36 cellular contexts compared by ENCODE assay signal in genomic region chr17:53387745-53388144, GRCh38.
"Had no signal": no experiment of that assay in that cellular context is flagged by ENCODE, and none has a peak within 500 bp of the region (broad histone marks: within the 10 kb centered on the region; RNA-seq: fewer than 3 reads in every experiment).

No MANE protein-coding gene starts in this region.

- H3K4me3 ChIP-seq: adrenal gland, body of pancreas, breast epithelium had no signal

- ATAC-seq: activated CD8-positive, alpha-beta T cell treated with anti-CD3 and anti-CD28 coated beads for 36 hours; activated naive CD4-positive, alpha-beta T cell treated with anti-CD3 and anti-CD28 coated beads, Interleukin-2, amount 50 U/mL, for 72 hours; activated T-cell treated with anti-CD3 and anti-CD28 coated beads, Interleukin-2, amount 50 U/mL, for 4 hours; activated T-cell treated with anti-CD3 and anti-CD28 coated beads, Interleukin-2, amount 50 U/mL, for 72 hours; activated T-helper 17 cell treated with anti-CD3 and anti-CD28 coated beads, Interleukin-2, amount 50 U/mL, for 72 hours; body of pancreas had no signal

- FAIRE-seq: astrocyte, TTC549 had no signal

- H3K4me1 ChIP-seq: adrenal gland, body of pancreas, breast epithelium had no signal

- H3K9me3 ChIP-seq: adrenal gland, body of pancreas, breast epithelium had no signal

- DNase-seq: activated B cell treated with CpG ODN at 0.5 μM for 24 hours; activated CD4-positive, alpha-beta memory T cell treated with anti-CD3 and anti-CD28 coated beads for 36 hours; activated CD4-positive, alpha-beta T cell treated with anti-CD3 and anti-CD28 coated beads for 4 hours; activated CD4-positive, alpha-beta T cell treated with anti-CD3 and anti-CD28 coated beads, Interleukin-2, amount 10 ng/mL, durations not matched to agents 24 days and 14 days; activated CD4-positive, alpha-beta T cell treated with anti-CD3 and anti-CD28 coated beads, Interleukin-2, amount 50 U/mL, for 1 hour; activated CD4-positive, alpha-beta T cell treated with anti-CD3 and anti-CD28 coated beads, Interleukin-2, amount 50 U/mL, for 4 hours; activated CD4-positive, CD25-positive, alpha-beta regulatory T cell treated with anti-CD3 and anti-CD28 coated beads, Interleukin-2, amount 50 U/mL, for 72 hours; activated CD8-positive, alpha-beta memory T cell treated with anti-CD3 and anti-CD28 coated beads, Interleukin-2, amount 50 U/mL, for 4 hours; activated CD8-positive, alpha-beta T cell treated with anti-CD3 and anti-CD28 coated beads for 36 hours; activated effector memory CD4-positive, alpha-beta T cell treated with anti-CD3 and anti-CD28 coated beads, Interleukin-2, amount 50 U/mL, for 16 hours; activated gamma-delta T cell treated with Interleukin-2 at 50 U/mL for 16 hours; activated naive CD4-positive, alpha-beta T cell; activated naive CD4-positive, alpha-beta T cell treated with anti-CD3 and anti-CD28 coated beads for 36 hours; activated naive CD4-positive, alpha-beta T cell treated with anti-CD3 and anti-CD28 coated beads, Interleukin-2, amount 50 U/mL, for 16 hours; activated naive CD8-positive, alpha-beta T cell treated with anti-CD3 and anti-CD28 coated beads for 36 hours; activated T-cell treated with anti-CD3 and anti-CD28 coated beads for 4 hours; activated T-cell treated with anti-CD3 and anti-CD28 coated beads, Interleukin-2, amount 50 U/mL, for 1 hour; activated T-cell treated with anti-CD3 and anti-CD28 coated beads, Interleukin-2, amount 50 U/mL, for 4 hours; activated T-cell treated with anti-CD3 and anti-CD28 coated beads, Interleukin-2, amount 50 U/mL, for 72 hours; adrenal gland; amniotic stem cell; aorta; body of pancreas; brain microvascular endothelial cell; central memory CD4-positive, alpha-beta T cell; T-helper 2 cell; T-helper 9 cell had no signal

- H3K4me1 Mint-ChIP-seq: activated B cell treated with CpG ODN at 0.5 μM for 24 hours; activated CD4-positive, alpha-beta T cell treated with anti-CD3 and anti-CD28 coated beads, Interleukin-2, amount 10 ng/mL, durations not matched to agents 24 days and 14 days; activated naive CD8-positive, alpha-beta T cell treated with anti-CD3 and anti-CD28 coated beads for 36 hours; activated T-helper 17 cell treated with anti-CD3 and anti-CD28 coated beads, Interleukin-2, amount 50 U/mL, for 72 hours had no signal

- H3K4me3 Mint-ChIP-seq: activated B cell treated with CpG ODN at 0.5 μM for 24 hours; activated CD4-positive, alpha-beta memory T cell treated with anti-CD3 and anti-CD28 coated beads for 36 hours; activated CD4-positive, alpha-beta T cell treated with anti-CD3 and anti-CD28 coated beads, Interleukin-2, amount 10 ng/mL, durations not matched to agents 24 days and 14 days; activated CD8-positive, alpha-beta T cell treated with anti-CD3 and anti-CD28 coated beads for 36 hours; activated naive CD4-positive, alpha-beta T cell treated with anti-CD3 and anti-CD28 coated beads for 36 hours; activated naive CD8-positive, alpha-beta T cell treated with anti-CD3 and anti-CD28 coated beads for 36 hours; activated T-cell treated with anti-CD3 and anti-CD28 coated beads, Interleukin-2, amount 50 U/mL, for 4 hours; activated T-cell treated with anti-CD3 and anti-CD28 coated beads, Interleukin-2, amount 50 U/mL, for 72 hours; activated T-helper 1 cell treated with anti-CD3 and anti-CD28 coated beads, Interleukin-12 subunit alpha, Interleukin-12 subunit beta, Interleukin-2, Interleukin-4 antibody, amounts not matched to agents 30 ng/mL and 10 ng/mL and 1 ng/mL, durations not matched to agents 14 hours and 24 hours and 36 hours; activated T-helper 17 cell treated with anti-CD3 and anti-CD28 coated beads, Interleukin-2, amount 50 U/mL, for 72 hours; T-helper 1 cell treated with Interleukin-12 subunit alpha and Interleukin-12 subunit beta and Interleukin-4 antibody, amounts not matched to agents 30 μg/mL and 1 μg/mL, for 36 hours; T-helper 2 cell treated with Interferon-gamma antibody and Interleukin-4, amounts not matched to agents 5 μg/mL and 100 μg/mL, for 36 hours had no signal

- H3K36me3 ChIP-seq: adrenal gland, brain microvascular endothelial cell, breast epithelium had no signal

- H3K27ac ChIP-seq: adrenal gland, body of pancreas, brain microvascular endothelial cell, breast epithelium, VCaP had no signal

- H3K27me3 ChIP-seq: adrenal gland, body of pancreas, brain microvascular endothelial cell, breast epithelium had no signal

- H3K36me3 Mint-ChIP-seq: activated CD4-positive, alpha-beta memory T cell treated with anti-CD3 and anti-CD28 coated beads for 36 hours; activated naive CD4-positive, alpha-beta T cell treated with anti-CD3 and anti-CD28 coated beads, Interleukin-2, amount 50 U/mL, for 72 hours; activated naive CD8-positive, alpha-beta T cell treated with anti-CD3 and anti-CD28 coated beads for 36 hours had no signal

- H3K27me3 Mint-ChIP-seq: activated B cell treated with CpG ODN at 0.5 μM for 24 hours; activated CD4-positive, alpha-beta memory T cell treated with anti-CD3 and anti-CD28 coated beads for 36 hours; activated CD4-positive, alpha-beta T cell treated with anti-CD3 and anti-CD28 coated beads, Interleukin-2, amount 10 ng/mL, durations not matched to agents 24 days and 14 days; activated CD8-positive, alpha-beta T cell treated with anti-CD3 and anti-CD28 coated beads for 36 hours; activated naive CD8-positive, alpha-beta T cell treated with anti-CD3 and anti-CD28 coated beads for 36 hours; activated T-helper 17 cell treated with anti-CD3 and anti-CD28 coated beads, Interleukin-2, amount 50 U/mL, for 72 hours had no signal

- H3K9me3 Mint-ChIP-seq: activated CD4-positive, alpha-beta T cell treated with anti-CD3 and anti-CD28 coated beads, Interleukin-2, amount 10 ng/mL, durations not matched to agents 24 days and 14 days; activated naive CD4-positive, alpha-beta T cell treated with anti-CD3 and anti-CD28 coated beads for 36 hours; activated naive CD8-positive, alpha-beta T cell treated with anti-CD3 and anti-CD28 coated beads for 36 hours; activated T-cell treated with anti-CD3 and anti-CD28 coated beads, Interleukin-2, amount 50 U/mL, for 4 hours; activated T-helper 17 cell treated with anti-CD3 and anti-CD28 coated beads, Interleukin-2, amount 50 U/mL, for 72 hours had no signal

- H3K27ac Mint-ChIP-seq: activated B cell treated with CpG ODN at 0.5 μM for 24 hours; activated CD4-positive, alpha-beta memory T cell treated with anti-CD3 and anti-CD28 coated beads for 36 hours; activated CD4-positive, alpha-beta T cell treated with anti-CD3 and anti-CD28 coated beads, Interleukin-2, amount 10 ng/mL, durations not matched to agents 24 days and 14 days; activated CD8-positive, alpha-beta T cell treated with anti-CD3 and anti-CD28 coated beads for 36 hours; activated naive CD4-positive, alpha-beta T cell treated with anti-CD3 and anti-CD28 coated beads for 36 hours; activated naive CD4-positive, alpha-beta T cell treated with anti-CD3 and anti-CD28 coated beads, Interleukin-2, amount 50 U/mL, for 72 hours; activated naive CD8-positive, alpha-beta T cell treated with anti-CD3 and anti-CD28 coated beads for 36 hours; activated T-cell treated with anti-CD3 and anti-CD28 coated beads, Interleukin-2, amount 50 U/mL, for 72 hours; activated T-helper 1 cell treated with anti-CD3 and anti-CD28 coated beads, Interleukin-12 subunit alpha, Interleukin-12 subunit beta, Interleukin-2, Interleukin-4 antibody, amounts not matched to agents 30 ng/mL and 10 ng/mL and 1 ng/mL, durations not matched to agents 14 hours and 24 hours and 36 hours; activated T-helper 17 cell treated with anti-CD3 and anti-CD28 coated beads, Interleukin-2, amount 50 U/mL, for 72 hours; T-helper 1 cell treated with Interleukin-12 subunit alpha and Interleukin-12 subunit beta and Interleukin-4 antibody, amounts not matched to agents 30 μg/mL and 1 μg/mL, for 36 hours; T-helper 2 cell treated with Interferon-gamma antibody and Interleukin-4, amounts not matched to agents 5 μg/mL and 100 μg/mL, for 36 hours had no signal
